Comparison of ENCODE assay signal across 22 cellular contexts in the genomic region with DNA sequence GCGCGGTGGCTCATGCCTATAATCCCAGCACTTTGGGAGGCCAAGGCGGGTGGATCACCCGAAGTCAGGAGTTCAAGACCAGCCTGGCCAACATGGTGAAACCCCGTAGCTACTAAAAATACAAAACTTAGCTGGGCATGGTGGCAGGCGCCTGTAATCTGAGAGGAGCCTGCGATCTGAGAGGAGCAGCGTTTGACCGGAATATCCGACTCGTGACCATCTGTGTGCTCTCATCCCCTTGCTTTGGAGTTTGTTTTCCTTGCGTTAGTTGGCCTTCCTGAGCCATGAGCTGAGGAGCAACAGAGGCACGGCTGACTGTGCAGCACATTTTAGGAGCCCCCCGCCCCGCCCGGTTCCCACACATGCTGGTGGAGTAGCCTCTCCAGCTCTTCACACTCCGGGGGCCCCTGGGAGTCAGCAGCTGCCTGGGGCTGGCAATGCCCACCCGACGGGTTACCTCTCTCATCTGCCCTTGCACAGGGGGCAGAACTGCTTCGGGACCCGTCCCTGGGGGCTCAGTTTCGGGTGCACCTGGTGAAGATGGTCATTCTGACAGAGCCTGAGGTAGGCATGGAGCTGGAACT. TPM values are rescaled to one million over a fixed set of nuclear protein-coding genes. Genes with fewer than 3 reads are reported as not detected.
A peak's percentile ranks its signal among the peaks of the same experiment; 100 is the strongest.
DNase-seq lines count a peak whose midpoint lies in the region; ATAC-seq and TF ChIP-seq lines count a peak whose summit lies in the region.
"Had no signal": no experiment of that assay in that cellular context is flagged by ENCODE, and none has a peak within 500 bp of the region (broad histone marks: within the 10 kb centered on the region; RNA-seq: fewer than 3 reads in every experiment).

No MANE protein-coding gene starts in this region.

- H3K27ac ChIP-seq in RWPE2 (ENCODE audit: poor library complexity, severe bottlenecking): no peak overlapping the region
- peak overlapping the region; percentile 41 to 77 (median 54) for H3K27ac ChIP-seq in gastrocnemius medialis
- no peak overlapping the region for H3K27ac ChIP-seq in CD4-positive, alpha-beta T cell (ENCODE audit: low read depth, low read length)
- H3K27ac ChIP-seq: A549; BLaER1 treated with 17β-estradiol and CSF1 and Interleukin-3, amounts not matched to agents 10 nM and 100 nM had no signal

- H3K36me3 ChIP-seq in RWPE2 (ENCODE audit: low read depth) (no peaks in the 10 kb centered on the region), gastrocnemius medialis (no peaks in the 10 kb centered on the region)
- H3K36me3 ChIP-seq: BE2C; BLaER1 treated with 17β-estradiol and CSF1 and Interleukin-3, amounts not matched to agents 10 nM and 100 nM had no signal

- peak overlapping the region; percentile 56 for H3K27ac Mint-ChIP-seq in stimulated activated naive B cell treated with anti-CD40 and anti-IgM and Interleukin-4, amounts not matched to agents 10 μg/mL and 1 μg/mL and 100 μg/mL, for 72 hours
- no peak overlapping the region for H3K27ac Mint-ChIP-seq in CD4-positive, alpha-beta T cell
- H3K27ac Mint-ChIP-seq: CD14-positive monocyte; CD4-positive, alpha-beta memory T cell; GM23338 had no signal

- H3K27me3 ChIP-seq in RWPE2 (ENCODE audit: insufficient read depth, poor library complexity, severe bottlenecking) (no peaks in the 10 kb centered on the region), gastrocnemius medialis (peaks cover 9 to 16% (median 10%) of the 10 kb centered on the region in 3 donors)
- peaks cover 27% of the 10 kb centered on the region for H3K27me3 ChIP-seq in CD4-positive, alpha-beta T cell (ENCODE audit: control insufficient read depth, insufficient read depth, low read length)
- H3K27me3 ChIP-seq: BE2C had no signal

- peaks cover 12 to 45% of the 10 kb centered on the region in 2 donors for H3K27me3 Mint-ChIP-seq in stimulated activated naive B cell treated with anti-CD40 and anti-IgM and Interleukin-4, amounts not matched to agents 10 μg/mL and 1 μg/mL and 100 μg/mL, for 72 hours
- peaks cover 29% of the 10 kb centered on the region for H3K27me3 Mint-ChIP-seq in CD4-positive, alpha-beta T cell

- intact Hi-C loops in gastrocnemius medialis (cut with DNase I; ENCODE audit: low total_unique reads): no loop called here
- intact Hi-C loops in CD4-positive, alpha-beta T cell (cut with DNase I, micrococcal nuclease): no loop called here

- POLR2A ChIA-PET in CD4-positive, alpha-beta T cell (lab: Charles Lee): no interaction called here

- no peaks in the 10 kb centered on the region for H3K9me3 ChIP-seq in RWPE2 (ENCODE audit: severe bottlenecking)
- H3K9me3 ChIP-seq in gastrocnemius medialis: no peaks in the 10 kb centered on the region
- H3K9me3 ChIP-seq in CD4-positive, alpha-beta T cell (ENCODE audit: control insufficient read depth, low read length): no peaks in the 10 kb centered on the region
- H3K9me3 ChIP-seq: A549, BE2C had no signal

- peaks cover 0 to 2% of the 10 kb centered on the region in 2 donors for H3K9me3 Mint-ChIP-seq in stimulated activated naive B cell treated with anti-CD40 and anti-IgM and Interleukin-4, amounts not matched to agents 10 μg/mL and 1 μg/mL and 100 μg/mL, for 72 hours
- H3K9me3 Mint-ChIP-seq in CD4-positive, alpha-beta T cell: no peaks in the 10 kb centered on the region
- H3K9me3 Mint-ChIP-seq: CD4-positive, alpha-beta memory T cell had no signal

- peak; percentile 61 for DNase-seq in RWPE2 (ENCODE audit: low spot score)
- peak; percentile 53 for DNase-seq in left kidney (ENCODE audit: low read depth, low spot score)
- peak; percentile 48 to 52 for DNase-seq in gastrocnemius medialis
- DNase-seq in stimulated activated naive B cell treated with anti-CD40 and anti-IgM and Interleukin-4, amounts not matched to agents 10 μg/mL and 1 μg/mL and 100 μg/mL, for 72 hours: no peak
- DNase-seq in CD4-positive, alpha-beta T cell: no peak
- DNase-seq in anterior cingulate cortex (lab: John Stamatoyannopoulos, UW): no peak
- DNase-seq in activated T-cell treated with anti-CD3 and anti-CD28 coated beads, Interleukin-2, amount 50 U/mL, for 48 hours: no peak
- DNase-seq: ACHN; AML-193; BE2C; Calu3; CD4-positive, alpha-beta memory T cell; COR-L47; DMS53; DMS79 treated with DMSO at 0.1 percent for 48 hours; GF-D8; H9 had no signal

- no peak overlapping the region for H3K4me3 Mint-ChIP-seq in stimulated activated naive B cell treated with anti-CD40 and anti-IgM and Interleukin-4, amounts not matched to agents 10 μg/mL and 1 μg/mL and 100 μg/mL, for 72 hours
- H3K4me3 Mint-ChIP-seq in CD4-positive, alpha-beta T cell: no peak overlapping the region
- H3K4me3 Mint-ChIP-seq: CD14-positive monocyte, GM23338, H9 had no signal

- TF ChIP-seq POLR2A in gastrocnemius medialis (IDR thresholded peaks at IDR 0.05): peak in 1 of 2 donors; percentile 10

- H3K4me1 ChIP-seq in RWPE2 (ENCODE audit: insufficient read depth, poor library complexity, severe bottlenecking) (no peaks in the 10 kb centered on the region), gastrocnemius medialis (peaks cover 5 to 15% of the 10 kb centered on the region in 2 donors)
- H3K4me1 ChIP-seq: BE2C had no signal

- ATAC-seq in RWPE2 (ENCODE audit: low read depth) (no peak), gastrocnemius medialis (peak; percentile 87 to 93)
- no peak for ATAC-seq in stimulated activated naive B cell treated with anti-CD40 and anti-IgM and Interleukin-4, amounts not matched to agents 10 μg/mL and 1 μg/mL and 100 μg/mL, for 72 hours (replicated peaks)
- no peak for ATAC-seq in CD4-positive, alpha-beta T cell (ENCODE audit: poor library complexity)
- ATAC-seq: A549, GM23338, HCT116 had no signal

- no peaks in the 10 kb centered on the region for H3K36me3 Mint-ChIP-seq in stimulated activated naive B cell treated with anti-CD40 and anti-IgM and Interleukin-4, amounts not matched to agents 10 μg/mL and 1 μg/mL and 100 μg/mL, for 72 hours
- no peaks in the 10 kb centered on the region for H3K36me3 Mint-ChIP-seq in CD4-positive, alpha-beta T cell (ENCODE audit: low read depth)
- H3K36me3 Mint-ChIP-seq: CD14-positive monocyte; CD4-positive, alpha-beta memory T cell had no signal

- CTCF ChIA-PET in CD4-positive, alpha-beta T cell (lab: Charles Lee): interaction anchor here (0.6 kb wide), 1 partner anchor 12 kb away, joined by 4 read pairs; no protein-coding TSS in a partner anchor

- peaks cover 21 to 38% of the 10 kb centered on the region in 2 donors for H3K4me1 Mint-ChIP-seq in stimulated activated naive B cell treated with anti-CD40 and anti-IgM and Interleukin-4, amounts not matched to agents 10 μg/mL and 1 μg/mL and 100 μg/mL, for 72 hours
- H3K4me1 Mint-ChIP-seq in CD4-positive, alpha-beta T cell (ENCODE audit: low read depth): peaks cover 12% of the 10 kb centered on the region

- H3K4me3 ChIP-seq in RWPE2 (ENCODE audit: severe bottlenecking): no peak overlapping the region
- H3K4me3 ChIP-seq in gastrocnemius medialis: no peak overlapping the region
- H3K4me3 ChIP-seq: A549; BLaER1 treated with 17β-estradiol and CSF1 and Interleukin-3, amounts not matched to agents 10 nM and 100 nM; GM23338 had no signal

- no peak for TF ChIP-seq CTCF in RWPE2 (IDR thresholded peaks at IDR 0.05; ENCODE audit: poor library complexity, severe bottlenecking)
- TF ChIP-seq CTCF in gastrocnemius medialis (IDR thresholded peaks at IDR 0.05 in 4 of 5, conservative IDR thresholded peaks at IDR 0.05 in 1 of 5): no peak
- no peak for TF ChIP-seq CTCF in CD4-positive, alpha-beta T cell (IDR thresholded peaks at IDR 0.05)

- in situ Hi-C loops in gastrocnemius medialis (cut with MboI; ENCODE audit: low sequenced_read_pairs in 4 of 4): no loop called here

RNA-seq across cellular contexts. Expression of a gene that starts 3.0 kb away (rescaled TPM):
- total RNA-seq in gastrocnemius medialis: 1 to 10 TPM; 1.0 to 2.2 (median 1.4) TPM
- 1 to 10 TPM; 2.2 to 2.6 TPM for total RNA-seq in CD4-positive, alpha-beta T cell

RNA-seq across cellular contexts. Expression of a gene that starts 7.3 kb away (rescaled TPM):
- total RNA-seq in gastrocnemius medialis: 10 to 100 TPM; 26.1 to 42.5 (median 34.6) TPM
- total RNA-seq in CD4-positive, alpha-beta T cell: 10 to 100 TPM; 17.3 to 18.5 TPM

RNA-seq across cellular contexts. Expression of a gene that starts 34.6 kb away (rescaled TPM):
- 10 to 100 TPM in 2 of 4 donors, 1 to 10 TPM in 2; 7.0 to 28.3 (median 10.1) TPM for total RNA-seq in gastrocnemius medialis
- total RNA-seq in CD4-positive, alpha-beta T cell: 1 to 10 TPM; 3.7 to 3.8 TPM

RNA-seq across cellular contexts. Expression of a gene that starts 49.0 kb away (rescaled TPM):
- 1 to 10 TPM in 2 of 4 donors, under 1 TPM in 1, not detected in 1; 0.35 to 1.4 (median 1.1) TPM for total RNA-seq in gastrocnemius medialis
- total RNA-seq in CD4-positive, alpha-beta T cell: 1 to 10 TPM in 1 of 2 experiments, under 1 TPM in 1; 0.59 to 1.0 TPM
- total RNA-seq: GM23338 had no signal

RNA-seq across cellular contexts. Expression of a gene that starts 49.3 kb away (rescaled TPM):
- 10 to 100 TPM; 62.9 to 98.4 (median 73.4) TPM for total RNA-seq in gastrocnemius medialis
- 10 to 100 TPM; 90.7 to 94.6 TPM for total RNA-seq in CD4-positive, alpha-beta T cell

Comparison
In these comparisons a context has a peak if more than half of its experiments do, and no peak if none do; other contexts are left out.
1. ATAC-seq: peak in gastrocnemius medialis (2 of 2); none in RWPE2 (single experiment), stimulated activated naive B cell treated with anti-CD40 and anti-IgM and Interleukin-4, amounts not matched to agents 10 μg/mL and 1 μg/mL and 100 μg/mL, for 72 hours (0 of 2) and CD4-positive, alpha-beta T cell (single experiment).
2. DNase-seq: peak in RWPE2 (single experiment), left kidney (single experiment) and gastrocnemius medialis (2 of 2); none in stimulated activated naive B cell treated with anti-CD40 and anti-IgM and Interleukin-4, amounts not matched to agents 10 μg/mL and 1 μg/mL and 100 μg/mL, for 72 hours (single experiment), CD4-positive, alpha-beta T cell (0 of 10), anterior cingulate cortex (0 of 58) and activated T-cell treated with anti-CD3 and anti-CD28 coated beads, Interleukin-2, amount 50 U/mL, for 48 hours (0 of 2).
3. H3K27ac ChIP-seq: peak in gastrocnemius medialis (4 of 4); none in RWPE2 (single experiment) and CD4-positive, alpha-beta T cell (single experiment).